23 cellular contexts compared by ENCODE assay signal in genomic region chr11:34425360-34425759, GRCh38. TPM values are rescaled to one million over a fixed set of nuclear protein-coding genes. Genes with fewer than 3 reads are reported as not detected.
"Had no signal": no experiment of that assay in that cellular context is flagged by ENCODE, and none has a peak within 500 bp of the region (broad histone marks: within the 10 kb centered on the region; RNA-seq: fewer than 3 reads in every experiment).

No MANE protein-coding gene starts in this region.

- H3K4me3 Mint-ChIP-seq: activated CD4-positive, alpha-beta memory T cell treated with anti-CD3 and anti-CD28 coated beads, Interleukin-2, amount 10 ng/mL, durations not matched to agents 7 days and 5 days; activated CD4-positive, alpha-beta T cell treated with anti-CD3 and anti-CD28 coated beads, Interleukin-2, amount 10 ng/mL, durations not matched to agents 24 days and 14 days; activated naive CD4-positive, alpha-beta T cell treated with anti-CD3 and anti-CD28 coated beads, Interleukin-2, amount 50 U/mL, for 24 hours; naive thymus-derived CD4-positive, alpha-beta T cell; neural crest cell had no signal

- H3K9me3 ChIP-seq: body of pancreas, testis, vagina had no signal

- H3K4me1 Mint-ChIP-seq: neural crest cell had no signal

- H3K4me3 ChIP-seq: body of pancreas, cardiac muscle cell, lung, smooth muscle cell, testis, vagina had no signal

- ATAC-seq: activated CD4-positive, CD25-positive, alpha-beta regulatory T cell treated with anti-CD3 and anti-CD28 coated beads, Interleukin-2, amount 50 U/mL, for 24 hours; body of pancreas; foreskin keratinocyte; naive thymus-derived CD4-positive, alpha-beta T cell had no signal

- H3K36me3 ChIP-seq: cardiac muscle cell, vagina had no signal

- H3K27ac Mint-ChIP-seq: activated CD4-positive, alpha-beta memory T cell treated with anti-CD3 and anti-CD28 coated beads, Interleukin-2, amount 10 ng/mL, durations not matched to agents 7 days and 5 days; activated CD4-positive, alpha-beta T cell treated with anti-CD3 and anti-CD28 coated beads, Interleukin-2, amount 10 ng/mL, durations not matched to agents 24 days and 14 days; activated naive CD4-positive, alpha-beta T cell treated with anti-CD3 and anti-CD28 coated beads, Interleukin-2, amount 50 U/mL, for 24 hours; naive thymus-derived CD4-positive, alpha-beta T cell had no signal

- H3K4me1 ChIP-seq: body of pancreas, testis had no signal

- H3K9me3 Mint-ChIP-seq: activated CD4-positive, alpha-beta memory T cell treated with anti-CD3 and anti-CD28 coated beads, Interleukin-2, amount 10 ng/mL, durations not matched to agents 7 days and 5 days; activated naive CD4-positive, alpha-beta T cell treated with anti-CD3 and anti-CD28 coated beads, Interleukin-2, amount 50 U/mL, for 24 hours; neural crest cell had no signal

- H3K36me3 Mint-ChIP-seq: activated naive CD4-positive, alpha-beta T cell treated with anti-CD3 and anti-CD28 coated beads, Interleukin-2, amount 50 U/mL, for 24 hours; naive thymus-derived CD4-positive, alpha-beta T cell had no signal

- H3K27ac ChIP-seq: body of pancreas, cardiac muscle cell, foreskin keratinocyte, testis, VCaP had no signal

- DNase-seq: activated CD4-positive, alpha-beta memory T cell treated with anti-CD3 and anti-CD28 coated beads, Interleukin-2, amount 10 ng/mL, durations not matched to agents 7 days and 5 days; activated CD4-positive, alpha-beta T cell treated with anti-CD3 and anti-CD28 coated beads, Interleukin-2, amount 10 ng/mL, durations not matched to agents 24 days and 14 days; activated effector memory CD4-positive, alpha-beta T cell treated with anti-CD3 and anti-CD28 coated beads, Interleukin-2, amount 50 U/mL, for 16 hours; anterior cingulate cortex; body of pancreas; dermis blood vessel endothelial cell; effector CD8-positive, alpha-beta T cell; kidney; naive thymus-derived CD4-positive, alpha-beta T cell; posterior cingulate gyrus; stimulated activated CD4-positive, alpha-beta T cell treated with anti-CD3 and anti-CD28 coated beads, Interleukin-2, amount 100 ng/mL, for 48 hours; stimulated activated naive CD4-positive, alpha-beta T cell; testis; trophoblast cell had no signal

- H3K27me3 ChIP-seq: body of pancreas, cardiac muscle cell, foreskin keratinocyte, testis, vagina had no signal

RNA-seq across cellular contexts. Expression of gene CAT, which starts 13.4 kb away (rescaled TPM):
- total RNA-seq: smooth muscle cell had no signal
